ENCODE assay signal across 8 cellular contexts in the genomic region with DNA sequence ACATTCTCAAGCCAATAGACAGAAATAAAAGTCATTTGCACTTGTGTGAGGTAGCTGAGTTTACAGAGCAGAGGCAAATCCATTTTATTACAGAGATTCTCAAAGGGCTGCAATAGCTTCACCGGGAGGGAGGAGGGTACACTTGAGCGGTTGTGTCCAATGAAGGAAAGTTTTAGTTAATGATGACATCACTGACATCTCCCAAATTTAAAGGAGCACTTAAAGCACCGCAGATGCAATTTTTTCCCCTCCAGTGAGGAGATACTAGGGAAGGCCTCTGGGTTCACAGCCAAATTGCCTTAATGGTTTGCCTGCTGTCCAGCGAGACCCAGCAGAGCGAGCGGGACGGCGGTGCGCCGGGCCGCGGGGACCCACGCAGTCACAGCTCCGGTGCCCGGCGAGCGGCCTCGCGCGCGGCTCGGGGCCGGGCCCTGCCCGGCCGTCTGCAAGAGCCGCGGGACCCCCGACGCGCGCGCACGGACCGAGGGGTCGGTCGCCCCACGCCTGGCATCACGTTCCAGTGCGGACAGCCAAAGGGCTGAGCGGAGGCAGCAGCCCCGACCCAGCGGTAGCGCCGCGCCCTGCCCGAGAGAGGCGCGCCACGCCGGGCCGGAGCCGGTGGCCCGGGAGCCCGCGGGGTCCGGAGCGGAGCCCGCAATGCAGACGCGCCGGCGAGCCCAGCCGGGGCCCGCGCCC. TPM values are rescaled to one million over a fixed set of nuclear protein-coding genes. Genes with fewer than 3 reads are reported as not detected.
A peak's percentile ranks its signal among the peaks of the same experiment; 100 is the strongest.
DNase-seq lines count a peak whose midpoint lies in the region; ATAC-seq and TF ChIP-seq lines count a peak whose summit lies in the region.
"Had no signal": no experiment of that assay in that cellular context is flagged by ENCODE, and none has a peak within 500 bp of the region (broad histone marks: within the 10 kb centered on the region; RNA-seq: fewer than 3 reads in every experiment).

No MANE protein-coding gene starts in this region.

- H3K4me3 Mint-ChIP-seq in central memory CD8-positive, alpha-beta T cell = peak overlapping the region; percentile 91
- H3K4me3 Mint-ChIP-seq in memory B cell (peak overlapping the region; percentile 75), type B pancreatic cell (peak overlapping the region; percentile 88)

- H3K4me1 Mint-ChIP-seq in central memory CD8-positive, alpha-beta T cell = peaks cover 13% of the 10 kb centered on the region
- peaks cover 5% of the 10 kb centered on the region for H3K4me1 Mint-ChIP-seq in memory B cell
- H3K4me1 Mint-ChIP-seq in type B pancreatic cell (ENCODE audit: unreplicated experiment) = peaks cover 15% of the 10 kb centered on the region

- no peak for DNase-seq in central memory CD8-positive, alpha-beta T cell (ENCODE audit: low spot score in 2 of 2)
- DNase-seq in memory B cell (ENCODE audit: low spot score in 2 of 2) (no peak), type B pancreatic cell (ENCODE audit: extremely low spot score, unreplicated experiment) (no peak), NCI-H187 (lab: John Stamatoyannopoulos, UW) (no peak), NK-92 (lab: John Stamatoyannopoulos, UW; ENCODE audit: unreplicated experiment) (no peak)

- ATAC-seq in GM19395 (IDR thresholded peaks at IDR 0.05; ENCODE audit: unreplicated experiment) = peak; percentile 4
- peak; percentile 14 for ATAC-seq in HG03439 (IDR thresholded peaks at IDR 0.05; ENCODE audit: unreplicated experiment)
- peak; percentile 3 for ATAC-seq in central memory CD8-positive, alpha-beta T cell (replicated peaks; ENCODE audit: extremely low read depth, poor library complexity, severe bottlenecking)
- no peak for ATAC-seq in memory B cell (ENCODE audit: low read depth)

- no peak overlapping the region for H3K27ac Mint-ChIP-seq in central memory CD8-positive, alpha-beta T cell (ENCODE audit: low read depth)
- H3K27ac Mint-ChIP-seq in memory B cell (no peak overlapping the region), type B pancreatic cell (peak overlapping the region; percentile 64)

- H3K9me3 Mint-ChIP-seq in central memory CD8-positive, alpha-beta T cell = peaks cover 6% of the 10 kb centered on the region
- H3K9me3 Mint-ChIP-seq in memory B cell (peaks cover 1% of the 10 kb centered on the region), type B pancreatic cell (no peaks in the 10 kb centered on the region)

- peaks cover 4% of the 10 kb centered on the region for H3K36me3 Mint-ChIP-seq in central memory CD8-positive, alpha-beta T cell (ENCODE audit: insufficient read depth)
- no peaks in the 10 kb centered on the region for H3K36me3 Mint-ChIP-seq in memory B cell
- H3K36me3 Mint-ChIP-seq in type B pancreatic cell = no peaks in the 10 kb centered on the region

- TF ChIP-seq CTCF in type B pancreatic cell (conservative IDR thresholded peaks at IDR 0.05) = no peak

- peaks cover 19% of the 10 kb centered on the region for H3K27me3 Mint-ChIP-seq in central memory CD8-positive, alpha-beta T cell
- H3K27me3 Mint-ChIP-seq in memory B cell (peaks cover 10% of the 10 kb centered on the region), type B pancreatic cell (peaks cover 32% of the 10 kb centered on the region)

RNA-seq across cellular contexts. Expression of a gene that starts 0.7 kb away (rescaled TPM):
- 2.4 TPM in 2 replicates for total RNA-seq in type B pancreatic cell (ENCODE audit: low replicate concordance)
- total RNA-seq: myocyte had no signal
